17 cellular contexts compared by ENCODE assay signal in genomic region chr14:25250516-25250915, GRCh38.
DNase-seq lines count a peak whose midpoint lies in the region; TF ChIP-seq lines count a peak whose summit lies in the region.
"Had no signal": no experiment of that assay in that cellular context is flagged by ENCODE, and none has a peak within 500 bp of the region (broad histone marks: within the 10 kb centered on the region; RNA-seq: fewer than 3 reads in every experiment).

No MANE protein-coding gene starts in this region.

- no peak overlapping the region for H3K27ac ChIP-seq in sigmoid colon
- no peak overlapping the region for H3K27ac ChIP-seq in suprapubic skin
- H3K27ac ChIP-seq: 22Rv1, A549, C4-2B had no signal

- TF ChIP-seq CTCF in sigmoid colon (IDR thresholded peaks at IDR 0.05) (no peak), suprapubic skin (IDR thresholded peaks at IDR 0.05) (no peak)

- TF ChIP-seq POLR2A in sigmoid colon (IDR thresholded peaks at IDR 0.05) (no peak), suprapubic skin (IDR thresholded peaks at IDR 0.05) (no peak)

- peaks cover 0 to 4% (median 0%) of the 10 kb centered on the region in 6 donors for H3K9me3 Mint-ChIP-seq in immature natural killer cell

- peaks cover 1 to 8% (median 2%) of the 10 kb centered on the region in 3 donors for H3K27me3 Mint-ChIP-seq in immature natural killer cell (ENCODE audit: low read depth in 3 of 3)

- H3K4me1 Mint-ChIP-seq in immature natural killer cell: no peaks in the 10 kb centered on the region

- DNase-seq in DMS79 treated with DMSO at 0.1 percent for 48 hours (lab: John Stamatoyannopoulos, UW) (peak; percentile 64), DMS79 (lab: John Stamatoyannopoulos, UW) (no peak), NCI-H2081 treated with DMSO at 0.1 percent for 48 hours (lab: John Stamatoyannopoulos, UW) (peak; percentile 34), inferior parietal cortex (ENCODE audit: extremely low spot score) (peak; percentile 16), immature natural killer cell (no peak), sigmoid colon (no peak), suprapubic skin (ENCODE audit: low spot score in 2 of 2) (no peak)
- DNase-seq: AML-193; CD4-positive, alpha-beta T cell; DMS153; DND-41; EL had no signal

- H3K9me3 ChIP-seq in sigmoid colon (no peaks in the 10 kb centered on the region), suprapubic skin (no peaks in the 10 kb centered on the region)
- H3K9me3 ChIP-seq: A549, HAP-1 had no signal

- no peaks in the 10 kb centered on the region for H3K36me3 ChIP-seq in sigmoid colon
- H3K36me3 ChIP-seq in suprapubic skin: no peaks in the 10 kb centered on the region
- H3K36me3 ChIP-seq: HAP-1 had no signal

- H3K4me3 Mint-ChIP-seq in immature natural killer cell: no peak overlapping the region
- H3K4me3 Mint-ChIP-seq: CD4-positive, alpha-beta T cell had no signal

- intact Hi-C loops in sigmoid colon (cut with DNase I): no loop called here

- no peak overlapping the region for H3K4me3 ChIP-seq in sigmoid colon
- no peak overlapping the region for H3K4me3 ChIP-seq in suprapubic skin
- H3K4me3 ChIP-seq: A549, GM12878, HAP-1 had no signal

- TF ChIP-seq EP300 in sigmoid colon (IDR thresholded peaks at IDR 0.05): no peak
- TF ChIP-seq EP300 in suprapubic skin (IDR thresholded peaks at IDR 0.05): no peak

- H3K4me1 ChIP-seq in sigmoid colon: no peaks in the 10 kb centered on the region
- no peaks in the 10 kb centered on the region for H3K4me1 ChIP-seq in suprapubic skin
- H3K4me1 ChIP-seq: A549, HAP-1 had no signal

- H3K36me3 Mint-ChIP-seq in immature natural killer cell: no peaks in the 10 kb centered on the region

- no peak overlapping the region for H3K27ac Mint-ChIP-seq in immature natural killer cell
- H3K27ac Mint-ChIP-seq: CD4-positive, alpha-beta T cell had no signal

- H3K27me3 ChIP-seq in sigmoid colon: no peaks in the 10 kb centered on the region
- no peaks in the 10 kb centered on the region for H3K27me3 ChIP-seq in suprapubic skin

Comparison
In these comparisons a context has a peak if more than half of its experiments do, and no peak if none do; other contexts are left out.
1. DNase-seq: peak in DMS79 treated with DMSO at 0.1 percent for 48 hours (single experiment), NCI-H2081 treated with DMSO at 0.1 percent for 48 hours (single experiment) and inferior parietal cortex (single experiment); none in DMS79 (single experiment), immature natural killer cell (0 of 3), sigmoid colon (single experiment) and suprapubic skin (0 of 2).